In genomic region chr9:18294229-18294628, GRCh38 we compare ENCODE assay signal across 2 cellular contexts.
TF ChIP-seq lines count a peak whose summit lies in the region.

No MANE protein-coding gene starts in this region.

TF ChIP-seq in endothelial cell of umbilical vein, 7 proteins besides CTCF, POLR2A, EP300 and RAD21 (continued from another document):
- TF ChIP-seq GATA2 (IDR thresholded peaks at IDR 0.05; ENCODE audit: insufficient read depth, insufficient read length, low read depth, low read length), result no peak
- no peak for TF ChIP-seq MAX (IDR thresholded peaks at IDR 0.05; ENCODE audit: insufficient read depth, insufficient read length)

TF ChIP-seq in SK-N-SH treated with all-trans-retinoic acid at 6 μM for 48 hours, 23 proteins besides CTCF, POLR2A, EP300 and RAD21:
- TF ChIP-seq PATZ1 (CRISPR knock-in tag; IDR thresholded peaks at IDR 0.05; ENCODE audit: borderline replicate concordance), result no peak
- TF ChIP-seq TCF4 (CRISPR knock-in tag; IDR thresholded peaks at IDR 0.05; ENCODE audit: borderline replicate concordance), result no peak
- no peak for TF ChIP-seq ESRRG (CRISPR knock-in tag; IDR thresholded peaks at IDR 0.05)
- TF ChIP-seq ZNF8 (CRISPR knock-in tag; IDR thresholded peaks at IDR 0.05), result no peak
- TF ChIP-seq SNAI2 (CRISPR knock-in tag; IDR thresholded peaks at IDR 0.05), result no peak
- TF ChIP-seq CREB5 (CRISPR knock-in tag; IDR thresholded peaks at IDR 0.05; ENCODE audit: low read depth), result no peak
- no peak for TF ChIP-seq GLIS3 (CRISPR knock-in tag; IDR thresholded peaks at IDR 0.05)
- no peak for TF ChIP-seq TSHZ2 (CRISPR knock-in tag; IDR thresholded peaks at IDR 0.05)
- no peak for TF ChIP-seq ISL1 (CRISPR knock-in tag; IDR thresholded peaks at IDR 0.05)
- TF ChIP-seq CSDC2 (CRISPR knock-in tag; IDR thresholded peaks at IDR 0.05), result no peak
- TF ChIP-seq PPARA (CRISPR knock-in tag; IDR thresholded peaks at IDR 0.05; ENCODE audit: borderline replicate concordance), result no peak
- TF ChIP-seq BACH2 (CRISPR knock-in tag; IDR thresholded peaks at IDR 0.05; ENCODE audit: borderline replicate concordance), result no peak
